ENCODE assay signal across 20 cellular contexts in genomic region chr20:63622096-63622495, GRCh38. TPM values are rescaled to one million over a fixed set of nuclear protein-coding genes. Genes with fewer than 3 reads are reported as not detected.
A peak's percentile ranks its signal among the peaks of the same experiment; 100 is the strongest.
DNase-seq lines count a peak whose midpoint lies in the region; ATAC-seq, FAIRE-seq and TF ChIP-seq lines count a peak whose summit lies in the region.
"Had no signal": no experiment of that assay in that cellular context is flagged by ENCODE, and none has a peak within 500 bp of the region (broad histone marks: within the 10 kb centered on the region; RNA-seq: fewer than 3 reads in every experiment).

No MANE protein-coding gene starts in this region.

- POLR2A ChIA-PET in HepG2 (lab: Yijun Ruan, JAX): no interaction called here

- intact Hi-C loops in left ventricle myocardium superior (cut with micrococcal nuclease): no loop called here
- intact Hi-C loops in heart right ventricle (cut with DNase I): loop anchor here in 4 of 10 donors (5.0 to 10.0 kb wide), 3 partner anchors 45 to 243 kb away; partner anchors contain the start of genes ABHD16B (in 2 of the 4), HELZ2 (in 2 of the 4) and TPD52L2 (in 2 of the 4)
- intact Hi-C loops in adrenal gland (cut with DNase I): no loop called here
- intact Hi-C loops in HepG2 (cut with micrococcal nuclease; ENCODE audit: unreplicated experiment): no loop called here
- intact Hi-C loops in thyroid gland (cut with DNase I): no loop called here
- intact Hi-C loops in ascending aorta (cut with DNase I): loop anchor here (10.0 kb wide), 2 partner anchors 273 to 407 kb away; partner anchors contain the start of genes DNAJC5 and YTHDF1

- 92 to 95% methylated on average over 4 of the region's 4 CpGs for WGBS in heart right ventricle, 2 donors
- 50 to 63% (median 59%) methylated on average over 3 to 4 of the region's 4 CpGs for WGBS in adrenal gland, 4 donors
- WGBS in HepG2 (ENCODE audit: low lambda C conversion rate): 97% methylated on average over 4 of the region's 4 CpGs
- WGBS in thyroid gland, 2 donors: 76 to 90% methylated on average over 4 of the region's 4 CpGs

- no peaks in the 10 kb centered on the region for H3K9me3 ChIP-seq in heart right ventricle
- no peaks in the 10 kb centered on the region for H3K9me3 ChIP-seq in adrenal gland (replicated peaks in 1 of 3)
- H3K9me3 ChIP-seq in HepG2 (ENCODE audit: low read length): no peaks in the 10 kb centered on the region
- H3K9me3 ChIP-seq in thyroid gland: no peaks in the 10 kb centered on the region
- no peaks in the 10 kb centered on the region for H3K9me3 ChIP-seq in ascending aorta
- H3K9me3 ChIP-seq: BLaER1 treated with 17β-estradiol and CSF1 and Interleukin-3, amounts not matched to agents 10 nM and 100 nM had no signal

- TF ChIP-seq EP300 in HepG2 (IDR thresholded peaks at IDR 0.05; ENCODE audit: low read depth in 2 of 2, low read length in 2 of 2): no peak
- no peak for TF ChIP-seq EP300 in HepG2 (CRISPR knock-in tag; IDR thresholded peaks at IDR 0.05; ENCODE audit: borderline replicate concordance)

- H4K20me1 ChIP-seq in HepG2 (ENCODE audit: insufficient read depth, low read length): no peaks in the 10 kb centered on the region

- TF ChIP-seq POLR2A in adrenal gland (IDR thresholded peaks at IDR 0.05): no peak
- TF ChIP-seq POLR2A in HepG2 (IDR thresholded peaks at IDR 0.05; ENCODE audit: insufficient read depth in 1 of 2, low read depth in 2 of 2, low read length in 2 of 2): no peak
- no peak for TF ChIP-seq POLR2A in thyroid gland (IDR thresholded peaks at IDR 0.05)

- no peak overlapping the region for H3K9ac ChIP-seq in HepG2 (ENCODE audit: insufficient read depth, low read depth, low read length)
- H3K9ac ChIP-seq: BLaER1 treated with 17β-estradiol and CSF1 and Interleukin-3, amounts not matched to agents 10 nM and 100 nM; KMS-11 had no signal

- peaks cover 0 to 34% (median 5%) of the 10 kb centered on the region in 9 donors for H3K36me3 ChIP-seq in heart right ventricle
- H3K36me3 ChIP-seq in adrenal gland (replicated peaks in 1 of 2): peaks cover 0 to 18% of the 10 kb centered on the region in 2 donors
- peaks cover 9 to 26% of the 10 kb centered on the region in 2 experiments for H3K36me3 ChIP-seq in HepG2 (replicated peaks in 1 of 2; ENCODE audit: control insufficient read depth in 1 of 2, insufficient read depth in 2 of 2, low read length in 2 of 2)
- no peaks in the 10 kb centered on the region for H3K36me3 ChIP-seq in thyroid gland
- peaks cover 7 to 19% of the 10 kb centered on the region in 2 donors for H3K36me3 ChIP-seq in ascending aorta

- TF ChIP-seq CTCF in heart right ventricle (IDR thresholded peaks at IDR 0.05) (no peak), adrenal gland (IDR thresholded peaks at IDR 0.05) (no peak), HepG2 (CRISPR knock-in tag; IDR thresholded peaks at IDR 0.05) (no peak), thyroid gland (IDR thresholded peaks at IDR 0.05) (no peak), ascending aorta (IDR thresholded peaks at IDR 0.05) (no peak)

- CTCF ChIA-PET in HepG2 (lab: Yijun Ruan, JAX; ENCODE audit: low intra/inter-chr PET ratio, low total read pairs): no interaction called here

- ATAC-seq in left ventricle myocardium superior (no peak), heart right ventricle (no peak), HepG2 (no peak), HG02870 (IDR thresholded peaks at IDR 0.05; ENCODE audit: unreplicated experiment) (no peak)

- H3K4me1 ChIP-seq in heart right ventricle (peaks cover 0 to 10% (median 8%) of the 10 kb centered on the region in 9 donors), adrenal gland (replicated peaks in 1 of 2) (peaks cover 12 to 14% of the 10 kb centered on the region in 2 donors), HepG2 (ENCODE audit: insufficient read depth, low read length) (peaks cover 25% of the 10 kb centered on the region), thyroid gland (peaks cover 55 to 67% of the 10 kb centered on the region in 2 donors), ascending aorta (peaks cover 0 to 2% of the 10 kb centered on the region in 2 donors)

- no peak overlapping the region for H3K4me2 ChIP-seq in HepG2 (ENCODE audit: low read depth, low read length)
- H3K4me2 ChIP-seq: KMS-11 had no signal

- DNase-seq in left ventricle myocardium superior: peak; percentile 7
- no peak for DNase-seq in heart right ventricle
- DNase-seq in adrenal gland: peak in 1 of 7 donors; percentile 42
- DNase-seq in HepG2 (ENCODE audit: low spot score): no peak
- DNase-seq in thyroid gland: no peak
- no peak for DNase-seq in ascending aorta (ENCODE audit: low spot score in 2 of 2)
- no peak for DNase-seq in DMS114 treated with DMSO at 0.1 percent for 48 hours (lab: John Stamatoyannopoulos, UW; ENCODE audit: unreplicated experiment)
- DNase-seq: GF-D8, GOT3, NCI-H1092, NCI-H2107, NCI-H345, NCI-H526, RPMI8226 had no signal

- no peak overlapping the region for H3K27ac ChIP-seq in heart right ventricle
- H3K27ac ChIP-seq in adrenal gland: peak overlapping the region; percentile 40 to 82 (median 52)
- no peak overlapping the region for H3K27ac ChIP-seq in HepG2 (ENCODE audit: extremely low read length, insufficient read depth, low read length)
- H3K27ac ChIP-seq in thyroid gland: peak overlapping the region in 2 of 3 donors; percentile 89
- H3K27ac ChIP-seq in ascending aorta: no peak overlapping the region
- H3K27ac ChIP-seq: BLaER1 treated with 17β-estradiol and CSF1 and Interleukin-3, amounts not matched to agents 10 nM and 100 nM; KMS-11; SK-N-MC had no signal

- TF ChIP-seq RAD21 in HepG2 (CRISPR knock-in tag; IDR thresholded peaks at IDR 0.05): no peak

- BruUV-seq in HepG2 (replicated peaks; lab: Mats Ljungman, UMichigan): no TSS peak

- FAIRE-seq in HepG2 (lab: Jason Lieb, UNC): no peak
- FAIRE-seq: A204.1, GM12891 had no signal

- no peak overlapping the region for H2AFZ ChIP-seq in HepG2 (ENCODE audit: low read length)

- H3K4me3 ChIP-seq in heart right ventricle: no peak overlapping the region
- H3K4me3 ChIP-seq in adrenal gland: no peak overlapping the region
- H3K4me3 ChIP-seq in HepG2 (replicated peaks in 1 of 3; ENCODE audit: insufficient read depth in 1 of 3, low read depth in 2 of 3, low read length in 3 of 3): no peak overlapping the region
- H3K4me3 ChIP-seq in thyroid gland (replicated peaks in 1 of 3): no peak overlapping the region
- H3K4me3 ChIP-seq in ascending aorta: no peak overlapping the region
- H3K4me3 ChIP-seq: BLaER1 treated with 17β-estradiol and CSF1 and Interleukin-3, amounts not matched to agents 10 nM and 100 nM; SK-N-MC had no signal

- in situ Hi-C loops in HepG2 (cut with HindIII; ENCODE audit: extremely low pct_ligation_motif_present, low pct_unique_long_range_greater_than_20kb): no loop called here

- H3K27me3 ChIP-seq in heart right ventricle (no peaks in the 10 kb centered on the region), adrenal gland (no peaks in the 10 kb centered on the region), HepG2 (ENCODE audit: control insufficient read depth in 1 of 2, insufficient read depth in 2 of 2, low read length in 2 of 2) (no peaks in the 10 kb centered on the region), thyroid gland (no peaks in the 10 kb centered on the region), ascending aorta (no peaks in the 10 kb centered on the region)
- H3K27me3 ChIP-seq: BLaER1 treated with 17β-estradiol and CSF1 and Interleukin-3, amounts not matched to agents 10 nM and 100 nM had no signal

- peaks cover 36% of the 10 kb centered on the region for H3K79me2 ChIP-seq in HepG2 (ENCODE audit: insufficient read depth, low read length)

RNA-seq across cellular contexts. Expression of gene GMEB2, which starts 4.8 kb away (rescaled TPM):
- total RNA-seq in left ventricle myocardium superior (5.9 TPM), heart right ventricle (1 to 10 TPM; 4.9 to 7.5 (median 5.8) TPM), adrenal gland (10 to 100 TPM in 6 of 8 donors, 1 to 10 TPM in 2; 8.8 to 18.2 (median 12.5) TPM), HepG2 (2016; rRNA removed; fragmentation: Illumina TruSeq; extraction: Trizol) (11.6 and 12.4 TPM in 2 replicates), thyroid gland (10 to 100 TPM; 23.1 to 34.9 (median 29.9) TPM), ascending aorta (14.0 TPM)
- polyA plus RNA-seq in heart right ventricle (1 to 10 TPM; 6.0 to 8.2 TPM), adrenal gland (10 to 100 TPM in 2 of 3 donors, 1 to 10 TPM in 1; 4.2 to 13.9 (median 13.6) TPM), HepG2 (2011; rRNA removed) (10.6 and 11.5 TPM in 2 replicates)
- 2.2 and 2.3 TPM in 2 replicates for total RNA-seq in HepG2 (2016; cell fraction: cytosol; rRNA removed; fragmentation: Illumina TruSeq; extraction: Trizol; ENCODE audit: low read depth)
- total RNA-seq in HepG2 (2016; cell fraction: insoluble cytoplasmic fraction; rRNA removed; fragmentation: Illumina TruSeq; extraction: Trizol): 9.6 and 12.4 TPM in 2 replicates
- total RNA-seq in HepG2 (2016; cell fraction: membrane; rRNA removed; fragmentation: Illumina TruSeq; extraction: Trizol): 6.9 and 7.8 TPM in 2 replicates
- 7.8 and 10.3 TPM in 2 replicates for total RNA-seq in HepG2 (2016; cell fraction: nucleus; rRNA removed; fragmentation: Illumina TruSeq; extraction: Trizol)
- polyA plus RNA-seq in HepG2 (2011; cell fraction: cytosol; rRNA removed): 8.5 and 9.9 TPM in 2 replicates
- polyA plus RNA-seq in HepG2 (2011; cell fraction: nucleus; rRNA removed): 20.2 and 24.4 TPM in 2 replicates
- 6.9 and 8.7 TPM in 2 replicates for polyA plus RNA-seq in HepG2 (2012)
- 1.5 TPM in 2 replicates for polyA plus RNA-seq in HepG2 (2016; cell fraction: cytosol; fragmentation: Illumina TruSeq; extraction: Trizol; ENCODE audit: low read depth)
- 9.6 and 12.8 TPM in 2 replicates for polyA plus RNA-seq in HepG2 (2016; cell fraction: insoluble cytoplasmic fraction; fragmentation: Illumina TruSeq; extraction: Trizol; ENCODE audit: low read depth)
- 3.9 and 4.4 TPM in 2 replicates for polyA plus RNA-seq in HepG2 (2016; cell fraction: membrane; fragmentation: Illumina TruSeq; extraction: Trizol; ENCODE audit: low read depth)
- 17.0 TPM in 2 replicates for polyA plus RNA-seq in HepG2 (2016; cell fraction: nucleus; fragmentation: Illumina TruSeq; extraction: Trizol; ENCODE audit: insufficient read depth, low read depth)
- 9.4 and 15.1 TPM in 2 replicates for polyA minus RNA-seq in HepG2 (2011; rRNA and poly(A)+ RNA removed; ENCODE audit: low replicate concordance)
- polyA minus RNA-seq in HepG2 (2011; cell fraction: cytosol; rRNA and poly(A)+ RNA removed): 6.5 and 6.7 TPM in 2 replicates
- polyA minus RNA-seq in HepG2 (2011; cell fraction: nucleus; rRNA and poly(A)+ RNA removed): 5.6 and 6.2 TPM in 2 replicates

RNA-seq across cellular contexts. Expression of gene STMN3, which starts 31.1 kb away (rescaled TPM):
- total RNA-seq in left ventricle myocardium superior (5.5 TPM), heart right ventricle (1 to 10 TPM; 1.7 to 9.9 (median 3.9) TPM), adrenal gland (10 to 100 TPM; 29.2 to 85.0 (median 52.1) TPM), HepG2 (2016; rRNA removed; fragmentation: Illumina TruSeq; extraction: Trizol) (28.1 and 48.3 TPM in 2 replicates), thyroid gland (10 to 100 TPM; 53.7 to 84.0 (median 66.1) TPM), ascending aorta (37.0 TPM)
- polyA plus RNA-seq in heart right ventricle (1 to 10 TPM; 9.7 TPM), adrenal gland (100 to 1,000 TPM in 1 of 3 donors, 10 to 100 TPM in 2; 34.5 to 109 (median 72.3) TPM), HepG2 (2011; rRNA removed) (21.0 and 28.5 TPM in 2 replicates)
- 9.7 and 10.6 TPM in 2 replicates for total RNA-seq in HepG2 (2016; cell fraction: cytosol; rRNA removed; fragmentation: Illumina TruSeq; extraction: Trizol; ENCODE audit: low read depth)
- 26.7 and 50.6 TPM in 2 replicates for total RNA-seq in HepG2 (2016; cell fraction: insoluble cytoplasmic fraction; rRNA removed; fragmentation: Illumina TruSeq; extraction: Trizol)
- total RNA-seq in HepG2 (2016; cell fraction: membrane; rRNA removed; fragmentation: Illumina TruSeq; extraction: Trizol): 20.0 and 20.9 TPM in 2 replicates
- 36.8 and 43.1 TPM in 2 replicates for total RNA-seq in HepG2 (2016; cell fraction: nucleus; rRNA removed; fragmentation: Illumina TruSeq; extraction: Trizol)
- 22.7 and 33.5 TPM in 2 replicates for polyA plus RNA-seq in HepG2 (2011; cell fraction: cytosol; rRNA removed)
- 98.2 and 123 TPM in 2 replicates for polyA plus RNA-seq in HepG2 (2011; cell fraction: nucleus; rRNA removed)
- 13.1 and 18.3 TPM in 2 replicates for polyA plus RNA-seq in HepG2 (2012)
- polyA plus RNA-seq in HepG2 (2016; cell fraction: cytosol; fragmentation: Illumina TruSeq; extraction: Trizol; ENCODE audit: low read depth): 10.7 and 12.2 TPM in 2 replicates
- polyA plus RNA-seq in HepG2 (2016; cell fraction: insoluble cytoplasmic fraction; fragmentation: Illumina TruSeq; extraction: Trizol; ENCODE audit: low read depth): 28.3 and 29.5 TPM in 2 replicates
- 16.2 and 16.7 TPM in 2 replicates for polyA plus RNA-seq in HepG2 (2016; cell fraction: membrane; fragmentation: Illumina TruSeq; extraction: Trizol; ENCODE audit: low read depth)
- 84.0 and 90.0 TPM in 2 replicates for polyA plus RNA-seq in HepG2 (2016; cell fraction: nucleus; fragmentation: Illumina TruSeq; extraction: Trizol; ENCODE audit: insufficient read depth, low read depth)
- polyA minus RNA-seq in HepG2 (2011; rRNA and poly(A)+ RNA removed; ENCODE audit: low replicate concordance): 1.7 and 23.2 TPM in 2 replicates
- 8.5 and 11.0 TPM in 2 replicates for polyA minus RNA-seq in HepG2 (2011; cell fraction: cytosol; rRNA and poly(A)+ RNA removed)
- polyA minus RNA-seq in HepG2 (2011; cell fraction: nucleus; rRNA and poly(A)+ RNA removed): 3.3 and 5.6 TPM in 2 replicates

RNA-seq across cellular contexts. Expression of gene RTEL1, which starts 36.0 kb away (rescaled TPM):
- total RNA-seq in left ventricle myocardium superior (9.9 TPM), heart right ventricle (10 to 100 TPM in 5 of 10 donors, 1 to 10 TPM in 5; 6.1 to 14.5 (median 10.3) TPM), adrenal gland (100 to 1,000 TPM in 1 of 8 donors, 10 to 100 TPM in 7; 12.4 to 110 (median 32.1) TPM), HepG2 (2016; rRNA removed; fragmentation: Illumina TruSeq; extraction: Trizol) (10.9 and 21.8 TPM in 2 replicates), thyroid gland (10 to 100 TPM; 14.1 to 87.4 (median 54.2) TPM), ascending aorta (80.6 TPM)
- polyA plus RNA-seq in heart right ventricle (10 to 100 TPM in 1 of 2 donors, 1 to 10 TPM in 1; 5.3 to 18.8 TPM), adrenal gland (100 to 1,000 TPM in 1 of 3 donors, 10 to 100 TPM in 1, 1 to 10 TPM in 1; 9.4 to 109 (median 70.8) TPM), HepG2 (2011; rRNA removed) (29.5 and 36.4 TPM in 2 replicates)
- 1.6 and 2.4 TPM in 2 replicates for total RNA-seq in HepG2 (2016; cell fraction: cytosol; rRNA removed; fragmentation: Illumina TruSeq; extraction: Trizol; ENCODE audit: low read depth)
- 8.3 and 23.6 TPM in 2 replicates for total RNA-seq in HepG2 (2016; cell fraction: insoluble cytoplasmic fraction; rRNA removed; fragmentation: Illumina TruSeq; extraction: Trizol)
- total RNA-seq in HepG2 (2016; cell fraction: membrane; rRNA removed; fragmentation: Illumina TruSeq; extraction: Trizol): 4.7 and 6.3 TPM in 2 replicates
- 34.3 and 37.2 TPM in 2 replicates for total RNA-seq in HepG2 (2016; cell fraction: nucleus; rRNA removed; fragmentation: Illumina TruSeq; extraction: Trizol)
- polyA plus RNA-seq in HepG2 (2011; cell fraction: cytosol; rRNA removed): 3.8 and 9.1 TPM in 2 replicates
- polyA plus RNA-seq in HepG2 (2011; cell fraction: nucleus; rRNA removed): 268 and 385 TPM in 2 replicates
- 16.7 and 17.6 TPM in 2 replicates for polyA plus RNA-seq in HepG2 (2012)
- polyA plus RNA-seq in HepG2 (2016; cell fraction: cytosol; fragmentation: Illumina TruSeq; extraction: Trizol; ENCODE audit: low read depth): 1.9 TPM in 2 replicates
- polyA plus RNA-seq in HepG2 (2016; cell fraction: insoluble cytoplasmic fraction; fragmentation: Illumina TruSeq; extraction: Trizol; ENCODE audit: low read depth): 8.6 and 15.7 TPM in 2 replicates
- polyA plus RNA-seq in HepG2 (2016; cell fraction: membrane; fragmentation: Illumina TruSeq; extraction: Trizol; ENCODE audit: low read depth): 4.9 and 5.5 TPM in 2 replicates
- polyA plus RNA-seq in HepG2 (2016; cell fraction: nucleus; fragmentation: Illumina TruSeq; extraction: Trizol; ENCODE audit: insufficient read depth, low read depth): 117 and 129 TPM in 2 replicates
- 47.6 and 86.8 TPM in 2 replicates for polyA minus RNA-seq in HepG2 (2011; rRNA and poly(A)+ RNA removed; ENCODE audit: low replicate concordance)
- polyA minus RNA-seq in HepG2 (2011; cell fraction: cytosol; rRNA and poly(A)+ RNA removed): 5.5 and 5.7 TPM in 2 replicates
- polyA minus RNA-seq in HepG2 (2011; cell fraction: nucleus; rRNA and poly(A)+ RNA removed): 78.0 and 85.2 TPM in 2 replicates

RNA-seq across cellular contexts. Expression of gene HELZ2, which starts 48.1 kb away (rescaled TPM):
- 13.2 TPM for total RNA-seq in left ventricle myocardium superior
- 10 to 100 TPM; 10.8 to 34.3 (median 12.7) TPM for total RNA-seq in heart right ventricle
- 10 to 100 TPM in 1 of 2 donors, 1 to 10 TPM in 1; 4.8 to 12.2 TPM for polyA plus RNA-seq in heart right ventricle
- 10 to 100 TPM; 17.5 to 54.4 (median 33.2) TPM for total RNA-seq in adrenal gland
- 10 to 100 TPM in 1 of 3 donors, 1 to 10 TPM in 2; 4.0 to 18.7 (median 4.3) TPM for polyA plus RNA-seq in adrenal gland
- 8.4 and 10.1 TPM in 2 replicates for total RNA-seq in HepG2 (2016; rRNA removed; fragmentation: Illumina TruSeq; extraction: Trizol)
- 1.7 and 2.1 TPM in 2 replicates for total RNA-seq in HepG2 (2016; cell fraction: cytosol; rRNA removed; fragmentation: Illumina TruSeq; extraction: Trizol; ENCODE audit: low read depth)
- total RNA-seq in HepG2 (2016; cell fraction: insoluble cytoplasmic fraction; rRNA removed; fragmentation: Illumina TruSeq; extraction: Trizol): 6.8 and 10.0 TPM in 2 replicates
- total RNA-seq in HepG2 (2016; cell fraction: membrane; rRNA removed; fragmentation: Illumina TruSeq; extraction: Trizol): 2.8 and 4.3 TPM in 2 replicates
- 12.8 and 18.4 TPM in 2 replicates for total RNA-seq in HepG2 (2016; cell fraction: nucleus; rRNA removed; fragmentation: Illumina TruSeq; extraction: Trizol)
- polyA plus RNA-seq in HepG2 (2011; rRNA removed): 9.6 and 16.1 TPM in 2 replicates
- polyA plus RNA-seq in HepG2 (2011; cell fraction: cytosol; rRNA removed): 4.5 and 6.0 TPM in 2 replicates
- 39.6 and 48.2 TPM in 2 replicates for polyA plus RNA-seq in HepG2 (2011; cell fraction: nucleus; rRNA removed)
- polyA plus RNA-seq in HepG2 (2012): 12.3 and 14.4 TPM in 2 replicates
- 0.26 and 0.46 TPM in 2 replicates for polyA plus RNA-seq in HepG2 (2016; cell fraction: cytosol; fragmentation: Illumina TruSeq; extraction: Trizol; ENCODE audit: low read depth)
- 5.2 and 6.9 TPM in 2 replicates for polyA plus RNA-seq in HepG2 (2016; cell fraction: insoluble cytoplasmic fraction; fragmentation: Illumina TruSeq; extraction: Trizol; ENCODE audit: low read depth)
- 0.43 and 0.84 TPM in 2 replicates for polyA plus RNA-seq in HepG2 (2016; cell fraction: membrane; fragmentation: Illumina TruSeq; extraction: Trizol; ENCODE audit: low read depth)
- 17.4 and 18.8 TPM in 2 replicates for polyA plus RNA-seq in HepG2 (2016; cell fraction: nucleus; fragmentation: Illumina TruSeq; extraction: Trizol; ENCODE audit: insufficient read depth, low read depth)
- 33.2 and 74.9 TPM in 2 replicates for polyA minus RNA-seq in HepG2 (2011; rRNA and poly(A)+ RNA removed; ENCODE audit: low replicate concordance)
- 41.7 and 42.0 TPM in 2 replicates for polyA minus RNA-seq in HepG2 (2011; cell fraction: cytosol; rRNA and poly(A)+ RNA removed)
- polyA minus RNA-seq in HepG2 (2011; cell fraction: nucleus; rRNA and poly(A)+ RNA removed): 35.3 and 47.0 TPM in 2 replicates
- total RNA-seq in thyroid gland: 10 to 100 TPM; 24.3 to 45.5 (median 36.0) TPM
- 58.1 TPM for total RNA-seq in ascending aorta

Comparison
In these comparisons a context has a peak if more than half of its experiments do, and no peak if none do; other contexts are left out.
1. H3K27ac ChIP-seq: peak in adrenal gland (5 of 5) and thyroid gland (2 of 3); none in heart right ventricle (0 of 10), HepG2 (single experiment) and ascending aorta (0 of 2).